Comparison of ENCODE assay signal across 3 cellular contexts in genomic region chr12:50148011-50148410, GRCh38. TPM values are rescaled to one million over a fixed set of nuclear protein-coding genes. Genes with fewer than 3 reads are reported as not detected.
"Had no signal": no experiment of that assay in that cellular context is flagged by ENCODE, and none has a peak within 500 bp of the region (broad histone marks: within the 10 kb centered on the region; RNA-seq: fewer than 3 reads in every experiment).

No MANE protein-coding gene starts in this region.

RNA-seq across cellular contexts. Expression of gene GPD1, which starts 44.2 kb away (rescaled TPM):
- total RNA-seq: GM23248, H4, H7 had no signal
- polyA plus RNA-seq: GM23248 had no signal
